ENCODE assay signal across 22 cellular contexts in the genomic region with DNA sequence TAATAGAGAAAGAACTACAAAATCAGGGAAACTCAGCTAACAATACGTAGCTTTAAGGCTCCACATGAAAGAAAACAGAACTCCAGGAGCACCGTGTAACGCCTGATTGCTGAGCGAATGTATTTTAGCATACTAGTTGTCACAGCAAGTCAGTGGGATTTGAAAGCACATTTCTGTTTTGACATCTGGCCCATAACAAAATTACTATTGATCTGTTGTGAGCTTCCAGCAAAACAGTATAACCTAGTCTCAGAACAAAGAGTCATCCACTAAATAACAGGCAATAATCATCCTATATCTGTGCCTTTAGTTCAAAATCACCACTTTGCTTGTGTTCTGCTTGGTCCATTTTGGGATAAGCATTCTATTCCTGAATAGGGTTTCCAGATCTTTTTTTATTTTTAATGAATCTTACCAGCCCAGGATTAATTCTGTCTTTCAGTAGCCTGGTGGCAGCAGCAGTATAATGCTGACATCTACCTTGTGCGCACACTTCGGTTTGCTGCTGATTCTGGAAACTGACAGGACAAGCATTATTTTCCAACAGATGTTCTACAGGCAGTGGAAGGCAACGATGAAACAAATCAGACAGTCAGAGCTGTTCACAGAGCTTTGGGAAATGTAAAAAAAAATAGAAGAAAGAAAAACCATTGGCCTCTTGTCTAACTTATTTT.
DNase-seq lines count a peak whose midpoint lies in the region; ATAC-seq, FAIRE-seq and TF ChIP-seq lines count a peak whose summit lies in the region.
"Had no signal": no experiment of that assay in that cellular context is flagged by ENCODE, and none has a peak within 500 bp of the region (broad histone marks: within the 10 kb centered on the region; RNA-seq: fewer than 3 reads in every experiment).

No MANE protein-coding gene starts in this region.

- H3K36me3 ChIP-seq in BE2C, result no peaks in the 10 kb centered on the region
- H3K36me3 ChIP-seq in WERI-Rb-1, result no peaks in the 10 kb centered on the region
- H3K36me3 ChIP-seq in neural cell (ENCODE audit: insufficient read depth, low read length), result no peaks in the 10 kb centered on the region
- no peaks in the 10 kb centered on the region for H3K36me3 ChIP-seq in osteoblast (ENCODE audit: insufficient read depth, low read length)

- DNase-seq in BE2C, result peak; percentile 22
- no peak for DNase-seq in D721Med (ENCODE audit: insufficient read length, low spot score)
- DNase-seq in WERI-Rb-1, result peak; percentile 9
- DNase-seq in left ventricle myocardium superior, result no peak
- DNase-seq in osteoblast (ENCODE audit: insufficient read length, low spot score, missing footprints), result no peak
- DNase-seq: Calu3; CD8-positive, alpha-beta memory T cell; DMS153; DND-41; GM23248; H7; MM.1S; NCI-H2029; NCI-H524; NCI-H774; SHP77 had no signal

- peak; percentile 57 for TF ChIP-seq RAD21 in neural cell (conservative IDR thresholded peaks at IDR 0.05)

- TF ChIP-seq CTCF in BE2C (IDR thresholded peaks at IDR 0.05; ENCODE audit: low read depth, low read length) (0 out of 2 replicates have a peak, but pooled peaks have one; percentile 13), D721Med (IDR thresholded peaks at IDR 0.05; ENCODE audit: insufficient read depth, missing control alignments) (no peak), WERI-Rb-1 (IDR thresholded peaks at IDR 0.05; ENCODE audit: low read depth, low read length) (no peak), neural cell (IDR thresholded peaks at IDR 0.05; ENCODE audit: poor library complexity, severe bottlenecking) (peak; percentile 51), osteoblast (IDR thresholded peaks at IDR 0.05; ENCODE audit: extremely low read depth, low read depth, low read length) (no peak)

- peak; percentile 63 for TF ChIP-seq EP300 in neural cell (conservative IDR thresholded peaks at IDR 0.05; ENCODE audit: poor library complexity, severe bottlenecking)

- no peaks in the 10 kb centered on the region for H3K27me3 ChIP-seq in BE2C
- H3K27me3 ChIP-seq in WERI-Rb-1 (ENCODE audit: insufficient read depth, low read depth, severe bottlenecking), result no peaks in the 10 kb centered on the region
- H3K27me3 ChIP-seq in neural cell (ENCODE audit: insufficient read depth, low read depth, low read length), result no peaks in the 10 kb centered on the region
- no peaks in the 10 kb centered on the region for H3K27me3 ChIP-seq in osteoblast (ENCODE audit: insufficient read depth, low read length)

- intact Hi-C loops in left ventricle myocardium superior (cut with micrococcal nuclease), result no loop called here

- no peak for ATAC-seq in left ventricle myocardium superior
- no peak for ATAC-seq in HG02852 (IDR thresholded peaks at IDR 0.05; ENCODE audit: unreplicated experiment)
- ATAC-seq: Panc1 had no signal

- peaks cover 31% of the 10 kb centered on the region for H3K4me1 ChIP-seq in BE2C
- no peaks in the 10 kb centered on the region for H3K4me1 ChIP-seq in osteoblast (ENCODE audit: insufficient read depth, low read length)

- H2AFZ ChIP-seq in neural cell (ENCODE audit: low read depth, low read length) (no peak overlapping the region), osteoblast (ENCODE audit: low read length) (no peak overlapping the region)
- H2AFZ ChIP-seq: GM23248 had no signal

- H3K9me3 ChIP-seq in BE2C, result no peaks in the 10 kb centered on the region
- no peaks in the 10 kb centered on the region for H3K9me3 ChIP-seq in WERI-Rb-1 (ENCODE audit: severe bottlenecking)
- no peaks in the 10 kb centered on the region for H3K9me3 ChIP-seq in neural cell (ENCODE audit: low read length)
- H3K9me3 ChIP-seq in osteoblast (ENCODE audit: low read depth, low read length), result no peaks in the 10 kb centered on the region

- no peak overlapping the region for H3K9ac ChIP-seq in neural cell (ENCODE audit: low read length)
- H3K9ac ChIP-seq: GM23248, KMS-11 had no signal

- peak; percentile 88 for FAIRE-seq in D721Med (lab: Jason Lieb, UNC)
- FAIRE-seq: GM19239 had no signal

- H3K4me3 ChIP-seq in BE2C (ENCODE audit: low read depth, low read length), result no peak overlapping the region
- no peak overlapping the region for H3K4me3 ChIP-seq in WERI-Rb-1 (ENCODE audit: low read depth, low read length)
- H3K4me3 ChIP-seq in neural cell (ENCODE audit: low read length), result peak overlapping the region; percentile 38
- no peak overlapping the region for H3K4me3 ChIP-seq in osteoblast (ENCODE audit: insufficient read depth, low read length)
- H3K4me3 ChIP-seq: GM23248 had no signal

- no peaks in the 10 kb centered on the region for H4K20me1 ChIP-seq in neural cell (ENCODE audit: insufficient read depth)
- no peaks in the 10 kb centered on the region for H4K20me1 ChIP-seq in osteoblast (ENCODE audit: insufficient read depth, low read length)

- no peaks in the 10 kb centered on the region for H3F3A ChIP-seq in neural cell (ENCODE audit: insufficient read depth, low read length, poor library complexity, severe bottlenecking)

- H3K9me2 ChIP-seq in neural cell (ENCODE audit: insufficient read depth, low read length), result no peaks in the 10 kb centered on the region

- peaks cover 8% of the 10 kb centered on the region for H3K79me2 ChIP-seq in neural cell (replicated peaks; ENCODE audit: insufficient read depth, low read length)
- H3K79me2 ChIP-seq in osteoblast (ENCODE audit: insufficient read depth, low read length), result no peaks in the 10 kb centered on the region

- H3K4me2 ChIP-seq in neural cell (ENCODE audit: low read length) (no peak overlapping the region), osteoblast (ENCODE audit: insufficient read depth, low read length) (no peak overlapping the region)
- H3K4me2 ChIP-seq: KMS-11 had no signal

- H3K27ac ChIP-seq in WERI-Rb-1 (no peak overlapping the region; the same call in 1 of the 2 replicates), neural cell (ENCODE audit: low read length) (peak overlapping the region; percentile 8), osteoblast (ENCODE audit: low read depth, low read length) (no peak overlapping the region)
- H3K27ac ChIP-seq: GM23248, KMS-11, RWPE1 had no signal

TF ChIP-seq in neural cell, 6 proteins besides CTCF, POLR2A, EP300 and RAD21:
- TF ChIP-seq MXI1 (conservative IDR thresholded peaks at IDR 0.05; ENCODE audit: poor library complexity, severe bottlenecking), result no peak
- peak; percentile 75 for TF ChIP-seq POLR2AphosphoS5 (IDR thresholded peaks at IDR 0.05)
- TF ChIP-seq, protein P1, sequence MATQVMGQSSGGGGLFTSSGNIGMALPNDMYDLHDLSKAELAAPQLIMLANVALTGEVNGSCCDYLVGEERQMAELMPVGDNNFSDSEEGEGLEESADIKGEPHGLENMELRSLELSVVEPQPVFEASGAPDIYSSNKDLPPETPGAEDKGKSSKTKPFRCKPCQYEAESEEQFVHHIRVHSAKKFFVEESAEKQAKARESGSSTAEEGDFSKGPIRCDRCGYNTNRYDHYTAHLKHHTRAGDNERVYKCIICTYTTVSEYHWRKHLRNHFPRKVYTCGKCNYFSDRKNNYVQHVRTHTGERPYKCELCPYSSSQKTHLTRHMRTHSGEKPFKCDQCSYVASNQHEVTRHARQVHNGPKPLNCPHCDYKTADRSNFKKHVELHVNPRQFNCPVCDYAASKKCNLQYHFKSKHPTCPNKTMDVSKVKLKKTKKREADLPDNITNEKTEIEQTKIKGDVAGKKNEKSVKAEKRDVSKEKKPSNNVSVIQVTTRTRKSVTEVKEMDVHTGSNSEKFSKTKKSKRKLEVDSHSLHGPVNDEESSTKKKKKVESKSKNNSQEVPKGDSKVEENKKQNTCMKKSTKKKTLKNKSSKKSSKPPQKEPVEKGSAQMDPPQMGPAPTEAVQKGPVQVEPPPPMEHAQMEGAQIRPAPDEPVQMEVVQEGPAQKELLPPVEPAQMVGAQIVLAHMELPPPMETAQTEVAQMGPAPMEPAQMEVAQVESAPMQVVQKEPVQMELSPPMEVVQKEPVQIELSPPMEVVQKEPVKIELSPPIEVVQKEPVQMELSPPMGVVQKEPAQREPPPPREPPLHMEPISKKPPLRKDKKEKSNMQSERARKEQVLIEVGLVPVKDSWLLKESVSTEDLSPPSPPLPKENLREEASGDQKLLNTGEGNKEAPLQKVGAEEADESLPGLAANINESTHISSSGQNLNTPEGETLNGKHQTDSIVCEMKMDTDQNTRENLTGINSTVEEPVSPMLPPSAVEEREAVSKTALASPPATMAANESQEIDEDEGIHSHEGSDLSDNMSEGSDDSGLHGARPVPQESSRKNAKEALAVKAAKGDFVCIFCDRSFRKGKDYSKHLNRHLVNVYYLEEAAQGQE (IDR thresholded peaks at IDR 0.05; ENCODE audit: borderline replicate concordance), result no peak
- TF ChIP-seq TAF1 (IDR thresholded peaks at IDR 0.05; ENCODE audit: low read depth), result no peak
- peak; percentile 54 for TF ChIP-seq SMC3 (conservative IDR thresholded peaks at IDR 0.05; ENCODE audit: poor library complexity)
- no peak for TF ChIP-seq EZH2 (IDR thresholded peaks at IDR 0.05; ENCODE audit: borderline replicate concordance, insufficient read depth, low read length, poor library complexity, severe bottlenecking)

Comparison
In these comparisons a context has a peak if more than half of its experiments do, and no peak if none do; other contexts are left out.
1. DNase-seq: peak in BE2C (single experiment) and WERI-Rb-1 (single experiment); none in D721Med (single experiment), left ventricle myocardium superior (single experiment) and osteoblast (single experiment).
2. CTCF ChIP-seq: peak in BE2C (single experiment) and neural cell (single experiment); none in D721Med (single experiment), WERI-Rb-1 (single experiment) and osteoblast (single experiment).